ENCODE assay signal across 20 cellular contexts in the genomic region with DNA sequence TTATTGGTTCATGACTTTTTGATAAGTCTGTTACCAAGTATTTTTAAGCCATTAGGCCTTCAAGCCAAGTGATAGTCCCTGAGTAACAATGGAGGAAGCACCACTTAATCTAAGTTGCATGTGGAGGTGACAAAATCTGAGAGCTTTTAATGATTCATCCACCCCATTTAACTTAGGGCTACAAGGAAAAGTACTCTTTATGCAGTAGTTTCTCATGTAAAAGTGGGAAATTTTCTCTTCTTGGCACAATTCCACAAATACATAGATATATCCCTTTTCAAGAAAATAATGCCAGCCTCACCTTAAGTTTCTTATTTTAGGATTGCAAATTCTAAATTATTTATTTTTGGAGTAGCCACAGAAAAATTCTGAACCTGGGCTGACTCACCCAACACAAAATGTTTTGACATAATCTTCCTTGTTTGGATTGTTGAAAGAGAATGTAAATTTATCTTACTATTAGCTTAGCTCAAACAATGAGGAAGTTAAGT.
A peak's percentile ranks its signal among the peaks of the same experiment; 100 is the strongest.
DNase-seq lines count a peak whose midpoint lies in the region; ATAC-seq and TF ChIP-seq lines count a peak whose summit lies in the region.
"Had no signal": no experiment of that assay in that cellular context is flagged by ENCODE, and none has a peak within 500 bp of the region (broad histone marks: within the 10 kb centered on the region; RNA-seq: fewer than 3 reads in every experiment).

No MANE protein-coding gene starts in this region.

- H3K27me3 Mint-ChIP-seq in chondrocyte (ENCODE audit: low read depth), result no peaks in the 10 kb centered on the region
- H3K27me3 Mint-ChIP-seq in activated CD4-positive, alpha-beta T cell treated with anti-CD3 and anti-CD28 coated beads for 36 hours, result no peaks in the 10 kb centered on the region
- H3K27me3 Mint-ChIP-seq: activated naive CD8-positive, alpha-beta T cell treated with anti-CD3 and anti-CD28 coated beads for 36 hours; stimulated activated naive B cell treated with anti-CD40 and anti-IgM and Interleukin-4, amounts not matched to agents 10 μg/mL and 1 μg/mL and 100 μg/mL, for 72 hours had no signal

- H3K36me3 ChIP-seq in WERI-Rb-1, result no peaks in the 10 kb centered on the region
- H3K36me3 ChIP-seq: neural progenitor cell, Peyer's patch, vagina had no signal

- POLR2A ChIA-PET in AG04450 (lab: Yijun Ruan, JAX), result interaction anchor here (0.6 to 1.0 kb wide), 2 partner anchors 16 to 969 kb away, joined by 3 to 4 read pairs; no protein-coding TSS in a partner anchor
- POLR2A ChIA-PET in activated CD4-positive, alpha-beta T cell treated with anti-CD3 and anti-CD28 coated beads for 36 hours (lab: Charles Lee), result no interaction called here

- DNase-seq in AG04450 (ENCODE audit: low read depth, low spot score) (no peak), M059J (ENCODE audit: low read depth) (peak; percentile 78), chondrocyte (ENCODE audit: low spot score) (no peak), kidney tubule cell (ENCODE audit: low spot score) (peak; percentile 61), WERI-Rb-1 (no peak), NCI-H748 (lab: John Stamatoyannopoulos, UW; ENCODE audit: unreplicated experiment) (no peak)
- no peak for DNase-seq in activated CD4-positive, alpha-beta T cell treated with anti-CD3 and anti-CD28 coated beads for 36 hours
- no peak for DNase-seq in activated CD4-positive, alpha-beta T cell treated with anti-CD3 and anti-CD28 coated beads, Interleukin-2, amount 50 U/mL, for 4 hours
- DNase-seq: activated CD4-positive, alpha-beta T cell treated with anti-CD3 and anti-CD28 coated beads for 1 hour; activated naive CD8-positive, alpha-beta T cell treated with anti-CD3 and anti-CD28 coated beads for 36 hours; erythroblast; H9; KG1; NCI-H1436 treated with DMSO at 0.1 percent for 48 hours; NCI-H446; Peyer's patch; stimulated activated naive B cell treated with anti-CD40 and anti-IgM and Interleukin-4, amounts not matched to agents 10 μg/mL and 1 μg/mL and 100 μg/mL, for 72 hours had no signal

- no peak for ATAC-seq in activated CD4-positive, alpha-beta T cell treated with anti-CD3 and anti-CD28 coated beads for 36 hours
- ATAC-seq: stimulated activated naive B cell treated with anti-CD40 and anti-IgM and Interleukin-4, amounts not matched to agents 10 μg/mL and 1 μg/mL and 100 μg/mL, for 72 hours had no signal

- CTCF ChIA-PET in AG04450 (lab: Charles Lee), result interaction anchor here (3.3 kb wide), 1 partner anchor 12 kb away, joined by 18 read pairs; no protein-coding TSS in a partner anchor
- CTCF ChIA-PET in activated CD4-positive, alpha-beta T cell treated with anti-CD3 and anti-CD28 coated beads for 36 hours (lab: Charles Lee), result no interaction called here

- H3K27ac ChIP-seq in AG04450 (ENCODE audit: low read depth, low read length) (peak overlapping the region; percentile 22), WERI-Rb-1 (no peak overlapping the region)
- H3K27ac ChIP-seq: neural progenitor cell, Peyer's patch, vagina had no signal

- H3K36me3 Mint-ChIP-seq in chondrocyte (ENCODE audit: low read depth), result peaks cover 14% of the 10 kb centered on the region
- peaks cover 9% of the 10 kb centered on the region for H3K36me3 Mint-ChIP-seq in activated CD4-positive, alpha-beta T cell treated with anti-CD3 and anti-CD28 coated beads for 36 hours (ENCODE audit: low read depth)
- H3K36me3 Mint-ChIP-seq: neural progenitor cell; stimulated activated naive B cell treated with anti-CD40 and anti-IgM and Interleukin-4, amounts not matched to agents 10 μg/mL and 1 μg/mL and 100 μg/mL, for 72 hours had no signal

- no peak overlapping the region for H3K4me3 Mint-ChIP-seq in chondrocyte (ENCODE audit: unreplicated experiment)
- H3K4me3 Mint-ChIP-seq in activated CD4-positive, alpha-beta T cell treated with anti-CD3 and anti-CD28 coated beads for 36 hours, result no peak overlapping the region
- H3K4me3 Mint-ChIP-seq: activated naive CD8-positive, alpha-beta T cell treated with anti-CD3 and anti-CD28 coated beads for 36 hours; H9; neural progenitor cell; stimulated activated naive B cell treated with anti-CD40 and anti-IgM and Interleukin-4, amounts not matched to agents 10 μg/mL and 1 μg/mL and 100 μg/mL, for 72 hours; T-helper 1 cell treated with Interleukin-12 subunit alpha and Interleukin-12 subunit beta and Interleukin-4 antibody, amounts not matched to agents 30 μg/mL and 1 μg/mL, for 36 hours had no signal

- intact Hi-C loops in activated CD4-positive, alpha-beta T cell treated with anti-CD3 and anti-CD28 coated beads for 36 hours (cut with DNase I, micrococcal nuclease), result no loop called here

- no peaks in the 10 kb centered on the region for H3K27me3 ChIP-seq in AG04450 (ENCODE audit: control insufficient read depth, insufficient read depth, low read length)
- no peaks in the 10 kb centered on the region for H3K27me3 ChIP-seq in WERI-Rb-1 (ENCODE audit: insufficient read depth, low read depth, severe bottlenecking)
- H3K27me3 ChIP-seq: neural progenitor cell, Peyer's patch, vagina had no signal

- no peaks in the 10 kb centered on the region for H3K9me3 Mint-ChIP-seq in chondrocyte (ENCODE audit: low read depth)
- H3K9me3 Mint-ChIP-seq in activated CD4-positive, alpha-beta T cell treated with anti-CD3 and anti-CD28 coated beads for 36 hours (ENCODE audit: low read depth), result peaks cover 1% of the 10 kb centered on the region
- H3K9me3 Mint-ChIP-seq: neural progenitor cell; T-helper 1 cell treated with Interleukin-12 subunit alpha and Interleukin-12 subunit beta and Interleukin-4 antibody, amounts not matched to agents 30 μg/mL and 1 μg/mL, for 36 hours had no signal

- TF ChIP-seq CTCF in AG04450 (IDR thresholded peaks at IDR 0.05; ENCODE audit: low read depth, low read length), result no peak
- TF ChIP-seq CTCF in chondrocyte (IDR thresholded peaks at IDR 0.05), result no peak
- TF ChIP-seq CTCF in WERI-Rb-1 (IDR thresholded peaks at IDR 0.05; ENCODE audit: low read depth, low read length), result no peak

- peak overlapping the region; percentile 93 for H3K27ac Mint-ChIP-seq in chondrocyte (ENCODE audit: unreplicated experiment)
- H3K27ac Mint-ChIP-seq in activated CD4-positive, alpha-beta T cell treated with anti-CD3 and anti-CD28 coated beads for 36 hours, result no peak overlapping the region
- H3K27ac Mint-ChIP-seq: activated naive CD8-positive, alpha-beta T cell treated with anti-CD3 and anti-CD28 coated beads for 36 hours; H9; neural progenitor cell; stimulated activated naive B cell treated with anti-CD40 and anti-IgM and Interleukin-4, amounts not matched to agents 10 μg/mL and 1 μg/mL and 100 μg/mL, for 72 hours; T-helper 1 cell treated with Interleukin-12 subunit alpha and Interleukin-12 subunit beta and Interleukin-4 antibody, amounts not matched to agents 30 μg/mL and 1 μg/mL, for 36 hours had no signal

- no peak overlapping the region for H3K4me3 ChIP-seq in AG04450 (ENCODE audit: low read depth, low read length)
- H3K4me3 ChIP-seq in WERI-Rb-1 (ENCODE audit: low read depth, low read length), result no peak overlapping the region
- H3K4me3 ChIP-seq: neural progenitor cell, Peyer's patch, vagina had no signal

- H3K9me3 ChIP-seq in AG04450 (ENCODE audit: control insufficient read depth, insufficient read depth, low read length) (no peaks in the 10 kb centered on the region), WERI-Rb-1 (ENCODE audit: severe bottlenecking) (no peaks in the 10 kb centered on the region)
- H3K9me3 ChIP-seq: Peyer's patch, vagina had no signal

- H3K4me1 Mint-ChIP-seq in chondrocyte (ENCODE audit: low read depth), result peaks cover 62% of the 10 kb centered on the region
- no peaks in the 10 kb centered on the region for H3K4me1 Mint-ChIP-seq in activated CD4-positive, alpha-beta T cell treated with anti-CD3 and anti-CD28 coated beads for 36 hours
- H3K4me1 Mint-ChIP-seq: activated naive CD8-positive, alpha-beta T cell treated with anti-CD3 and anti-CD28 coated beads for 36 hours; H9; neural progenitor cell; stimulated activated naive B cell treated with anti-CD40 and anti-IgM and Interleukin-4, amounts not matched to agents 10 μg/mL and 1 μg/mL and 100 μg/mL, for 72 hours had no signal

Comparison
In these comparisons a context has a peak if more than half of its experiments do, and no peak if none do; other contexts are left out.
1. DNase-seq: peak in M059J (single experiment) and kidney tubule cell (single experiment); none in AG04450 (single experiment), chondrocyte (single experiment), activated CD4-positive, alpha-beta T cell treated with anti-CD3 and anti-CD28 coated beads for 36 hours (single experiment), activated CD4-positive, alpha-beta T cell treated with anti-CD3 and anti-CD28 coated beads, Interleukin-2, amount 50 U/mL, for 4 hours (0 of 2), WERI-Rb-1 (single experiment) and NCI-H748 (single experiment).